ENCODE assay signal across 17 cellular contexts in the genomic region with DNA sequence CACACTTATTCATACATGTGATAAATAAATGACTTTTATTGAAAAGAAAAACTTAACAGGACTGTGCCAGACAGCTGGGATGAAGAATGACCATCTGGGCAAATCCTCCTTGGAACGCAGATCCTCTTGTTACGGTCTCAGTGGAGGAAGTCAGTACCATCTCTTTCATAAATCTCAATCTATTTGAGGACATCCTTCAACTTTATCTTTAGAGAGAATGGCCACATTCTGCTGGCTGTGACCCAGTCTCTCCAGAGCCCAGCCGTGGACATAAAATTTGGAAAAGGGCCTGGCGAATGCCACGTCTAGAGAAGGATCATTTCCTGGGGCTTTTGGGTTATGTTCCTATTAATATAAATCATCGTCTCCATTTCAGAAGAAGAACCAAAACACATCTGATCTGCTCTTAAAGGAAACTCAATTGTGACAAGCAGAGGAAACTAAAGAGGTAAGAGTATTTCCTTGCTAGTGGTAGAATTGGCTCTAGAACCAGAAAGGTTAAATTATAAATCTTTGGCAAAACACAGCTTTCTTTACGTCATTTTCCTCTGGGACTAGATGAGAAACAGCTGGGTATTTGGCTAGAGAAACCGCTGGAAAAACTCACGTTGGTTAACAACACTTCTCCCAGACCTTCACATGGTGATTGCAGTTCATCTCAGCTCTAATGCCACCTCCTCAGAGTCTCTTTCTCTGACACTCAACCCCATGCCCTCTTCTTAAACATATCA.
DNase-seq lines count a peak whose midpoint lies in the region; ATAC-seq and TF ChIP-seq lines count a peak whose summit lies in the region.
"Had no signal": no experiment of that assay in that cellular context is flagged by ENCODE, and none has a peak within 500 bp of the region (broad histone marks: within the 10 kb centered on the region; RNA-seq: fewer than 3 reads in every experiment).

No MANE protein-coding gene starts in this region.

- peak overlapping the region; percentile 72 for H3K27ac Mint-ChIP-seq in osteocyte (ENCODE audit: unreplicated experiment)
- H3K27ac Mint-ChIP-seq in activated T-helper 2 cell treated with anti-CD3 and anti-CD28 coated beads, Interferon-gamma antibody, Interleukin-2, Interleukin-4, amounts not matched to agents 10 μg/mL and 5 μg/mL and 100 μg/mL, durations not matched to agents 14 hours and 24 hours and 36 hours, result no peak overlapping the region
- H3K27ac Mint-ChIP-seq: activated CD4-positive, alpha-beta memory T cell treated with anti-CD3 and anti-CD28 coated beads for 36 hours had no signal

- ATAC-seq in gastroesophageal sphincter (peak; percentile 48), esophagus mucosa (no peak)

- no peaks in the 10 kb centered on the region for H3K27me3 Mint-ChIP-seq in osteocyte (ENCODE audit: unreplicated experiment)
- peaks cover 6% of the 10 kb centered on the region for H3K27me3 Mint-ChIP-seq in activated T-helper 2 cell treated with anti-CD3 and anti-CD28 coated beads, Interferon-gamma antibody, Interleukin-2, Interleukin-4, amounts not matched to agents 10 μg/mL and 5 μg/mL and 100 μg/mL, durations not matched to agents 14 hours and 24 hours and 36 hours (ENCODE audit: low read depth)

- intact Hi-C loops in adrenal gland (cut with DNase I), result no loop called here
- intact Hi-C loops in activated T-helper 2 cell treated with anti-CD3 and anti-CD28 coated beads, Interferon-gamma antibody, Interleukin-2, Interleukin-4, amounts not matched to agents 10 μg/mL and 5 μg/mL and 100 μg/mL, durations not matched to agents 14 hours and 24 hours and 36 hours (cut with micrococcal nuclease), result no loop called here

- H3K27ac ChIP-seq in adrenal gland, result peak overlapping the region in 3 of 5 donors; percentile 27 to 74 (median 32)
- peak overlapping the region in 3 of 4 donors; percentile 46 to 59 (median 54) for H3K27ac ChIP-seq in gastroesophageal sphincter
- no peak overlapping the region for H3K27ac ChIP-seq in substantia nigra (ENCODE audit: low read depth, low read length, poor library complexity, severe bottlenecking)
- H3K27ac ChIP-seq: RWPE1 had no signal

- H3K9me3 Mint-ChIP-seq in osteocyte (ENCODE audit: unreplicated experiment), result no peaks in the 10 kb centered on the region
- no peaks in the 10 kb centered on the region for H3K9me3 Mint-ChIP-seq in activated T-helper 2 cell treated with anti-CD3 and anti-CD28 coated beads, Interferon-gamma antibody, Interleukin-2, Interleukin-4, amounts not matched to agents 10 μg/mL and 5 μg/mL and 100 μg/mL, durations not matched to agents 14 hours and 24 hours and 36 hours
- H3K9me3 Mint-ChIP-seq: activated CD4-positive, alpha-beta memory T cell treated with anti-CD3 and anti-CD28 coated beads for 36 hours; neural crest cell had no signal

- TF ChIP-seq EP300 in gastroesophageal sphincter (IDR thresholded peaks at IDR 0.05), result no peak

- no peak overlapping the region for H3K4me3 ChIP-seq in adrenal gland
- peak overlapping the region in 1 of 2 donors; percentile 16 for H3K4me3 ChIP-seq in gastroesophageal sphincter
- H3K4me3 ChIP-seq: esophagus squamous epithelium had no signal

- H3K9me3 ChIP-seq in adrenal gland (replicated peaks in 1 of 3) (no peaks in the 10 kb centered on the region), gastroesophageal sphincter (no peaks in the 10 kb centered on the region)
- H3K9me3 ChIP-seq: esophagus squamous epithelium had no signal

- DNase-seq in AG08395 (ENCODE audit: low spot score) (peak; percentile 83), adrenal gland (peak in 5 of 7 donors; percentile 44 to 77 (median 49)), osteocyte (ENCODE audit: extremely low spot score, unreplicated experiment) (no peak), substantia nigra (lab: John Stamatoyannopoulos, UW) (no peak), NCI-H526 (lab: John Stamatoyannopoulos, UW) (no peak)
- no peak for DNase-seq in activated T-helper 2 cell treated with anti-CD3 and anti-CD28 coated beads, Interferon-gamma antibody, Interleukin-2, Interleukin-4, amounts not matched to agents 10 μg/mL and 5 μg/mL and 100 μg/mL, durations not matched to agents 14 hours and 24 hours and 36 hours (ENCODE audit: low spot score)
- DNase-seq: activated CD4-positive, alpha-beta memory T cell treated with anti-CD3 and anti-CD28 coated beads for 36 hours; activated effector memory CD4-positive, alpha-beta T cell treated with anti-CD3 and anti-CD28 coated beads, Interleukin-2, amount 50 U/mL, for 16 hours; AML-193; central memory CD4-positive, alpha-beta T cell; esophagus squamous epithelium; H7; NCI-H1092 had no signal

- H3K4me1 ChIP-seq in adrenal gland (replicated peaks in 1 of 2) (no peaks in the 10 kb centered on the region), gastroesophageal sphincter (peaks cover 0 to 3% (median 0%) of the 10 kb centered on the region in 3 donors)
- H3K4me1 ChIP-seq: esophagus squamous epithelium had no signal

- WGBS in adrenal gland, 4 donors, result 33 to 43% (median 41%) methylated on average over 9 of the region's 9 CpGs
- 21 to 23% methylated on average over 9 of the region's 9 CpGs for WGBS in gastroesophageal sphincter (ENCODE audit: low coverage in 1 of 2), 2 donors

- H3K27me3 ChIP-seq in adrenal gland (no peaks in the 10 kb centered on the region), gastroesophageal sphincter (peaks cover 59% of the 10 kb centered on the region)

- H3K36me3 ChIP-seq in adrenal gland (replicated peaks in 1 of 2) (no peaks in the 10 kb centered on the region), gastroesophageal sphincter (no peaks in the 10 kb centered on the region)
- H3K36me3 ChIP-seq: esophagus squamous epithelium had no signal

- H3K36me3 Mint-ChIP-seq in osteocyte (ENCODE audit: unreplicated experiment), result no peaks in the 10 kb centered on the region
- H3K36me3 Mint-ChIP-seq in activated T-helper 2 cell treated with anti-CD3 and anti-CD28 coated beads, Interferon-gamma antibody, Interleukin-2, Interleukin-4, amounts not matched to agents 10 μg/mL and 5 μg/mL and 100 μg/mL, durations not matched to agents 14 hours and 24 hours and 36 hours (ENCODE audit: low read depth), result no peaks in the 10 kb centered on the region
- H3K36me3 Mint-ChIP-seq: activated CD4-positive, alpha-beta memory T cell treated with anti-CD3 and anti-CD28 coated beads for 36 hours had no signal

- no peak overlapping the region for H3K4me3 Mint-ChIP-seq in osteocyte (ENCODE audit: unreplicated experiment)
- H3K4me3 Mint-ChIP-seq in activated T-helper 2 cell treated with anti-CD3 and anti-CD28 coated beads, Interferon-gamma antibody, Interleukin-2, Interleukin-4, amounts not matched to agents 10 μg/mL and 5 μg/mL and 100 μg/mL, durations not matched to agents 14 hours and 24 hours and 36 hours (ENCODE audit: low read depth), result no peak overlapping the region
- H3K4me3 Mint-ChIP-seq: activated CD4-positive, alpha-beta memory T cell treated with anti-CD3 and anti-CD28 coated beads for 36 hours; neural crest cell had no signal

- TF ChIP-seq POLR2A in adrenal gland (IDR thresholded peaks at IDR 0.05) (no peak), gastroesophageal sphincter (IDR thresholded peaks at IDR 0.05) (no peak)

- TF ChIP-seq CTCF in adrenal gland (IDR thresholded peaks at IDR 0.05) (no peak), gastroesophageal sphincter (IDR thresholded peaks at IDR 0.05) (no peak), osteocyte (IDR thresholded peaks at IDR 0.05) (no peak)

- H3K4me1 Mint-ChIP-seq in osteocyte (ENCODE audit: unreplicated experiment), result peaks cover 31% of the 10 kb centered on the region
- no peaks in the 10 kb centered on the region for H3K4me1 Mint-ChIP-seq in activated T-helper 2 cell treated with anti-CD3 and anti-CD28 coated beads, Interferon-gamma antibody, Interleukin-2, Interleukin-4, amounts not matched to agents 10 μg/mL and 5 μg/mL and 100 μg/mL, durations not matched to agents 14 hours and 24 hours and 36 hours (ENCODE audit: low read depth)
- H3K4me1 Mint-ChIP-seq: neural crest cell had no signal

Comparison
In these comparisons a context has a peak if more than half of its experiments do, and no peak if none do; other contexts are left out.
1. DNase-seq: peak in AG08395 (single experiment) and adrenal gland (5 of 7); none in osteocyte (single experiment), substantia nigra (0 of 49), NCI-H526 (0 of 2) and activated T-helper 2 cell treated with anti-CD3 and anti-CD28 coated beads, Interferon-gamma antibody, Interleukin-2, Interleukin-4, amounts not matched to agents 10 μg/mL and 5 μg/mL and 100 μg/mL, durations not matched to agents 14 hours and 24 hours and 36 hours (single experiment).